8 cellular contexts compared by ENCODE assay signal in the genomic region with DNA sequence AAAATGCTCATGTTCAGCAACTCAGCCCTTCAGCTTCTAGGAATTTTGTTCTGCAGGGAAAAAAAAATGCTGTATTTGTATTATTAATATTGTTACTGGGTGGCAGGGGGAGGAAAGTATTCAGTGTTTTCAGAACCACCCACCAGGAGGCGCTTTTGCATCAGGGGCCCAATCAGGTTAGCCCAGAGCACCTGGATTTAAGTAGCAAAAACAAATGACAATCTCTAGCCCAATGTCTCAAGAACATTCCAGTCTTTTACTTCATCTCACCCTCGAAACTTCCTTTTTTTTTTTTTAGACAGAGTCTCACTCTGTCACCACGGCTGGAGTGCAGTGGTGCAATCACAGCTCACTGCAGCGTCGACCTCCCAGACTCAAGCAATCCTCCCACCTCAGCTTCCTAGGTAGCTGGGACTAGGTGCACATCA. TPM values are rescaled to one million over a fixed set of nuclear protein-coding genes. Genes with fewer than 3 reads are reported as not detected.
DNase-seq lines count a peak whose midpoint lies in the region; ATAC-seq and TF ChIP-seq lines count a peak whose summit lies in the region.

No MANE protein-coding gene starts in this region.

- peak; percentile 76 for TF ChIP-seq CTCF in GM12875 (IDR thresholded peaks at IDR 0.05; ENCODE audit: borderline replicate concordance, insufficient read depth, low read depth, low read length)
- peak; percentile 88 for TF ChIP-seq CTCF in neural progenitor cell (IDR thresholded peaks at IDR 0.05)

- peaks cover 36% of the 10 kb centered on the region for H3K4me1 ChIP-seq in neural progenitor cell

- no peak overlapping the region for H3K9ac ChIP-seq in neural progenitor cell

- peak overlapping the region; percentile 21 for H3K27ac Mint-ChIP-seq in activated CD4-positive, alpha-beta T cell treated with anti-CD3 and anti-CD28 coated beads, Interleukin-2, amount 10 ng/mL, durations not matched to agents 24 days and 14 days
- peak overlapping the region; percentile 81 for H3K27ac Mint-ChIP-seq in neural progenitor cell

- H3K36me3 ChIP-seq in neural progenitor cell: no peaks in the 10 kb centered on the region

- H3F3A ChIP-seq in neural progenitor cell (ENCODE audit: low read depth): peaks cover 16% of the 10 kb centered on the region

- ATAC-seq in GM19351 (IDR thresholded peaks at IDR 0.05; ENCODE audit: unreplicated experiment): no peak

- no peaks in the 10 kb centered on the region for H3K36me3 Mint-ChIP-seq in activated CD4-positive, alpha-beta T cell treated with anti-CD3 and anti-CD28 coated beads, Interleukin-2, amount 10 ng/mL, durations not matched to agents 24 days and 14 days (ENCODE audit: low read depth)
- no peaks in the 10 kb centered on the region for H3K36me3 Mint-ChIP-seq in neural progenitor cell

- H3K27ac ChIP-seq in neural progenitor cell: no peak overlapping the region

- H3K27me3 Mint-ChIP-seq in activated CD4-positive, alpha-beta T cell treated with anti-CD3 and anti-CD28 coated beads, Interleukin-2, amount 10 ng/mL, durations not matched to agents 24 days and 14 days: no peaks in the 10 kb centered on the region
- peaks cover 6% of the 10 kb centered on the region for H3K27me3 Mint-ChIP-seq in neural progenitor cell (ENCODE audit: insufficient read depth, low read depth)

- no peaks in the 10 kb centered on the region for H4K20me1 ChIP-seq in neural progenitor cell (ENCODE audit: low read depth)

- no peaks in the 10 kb centered on the region for H3K79me2 ChIP-seq in neural progenitor cell (ENCODE audit: low read depth)

- no peak overlapping the region for H2AFZ ChIP-seq in neural progenitor cell (replicated peaks)

- H3K4me3 ChIP-seq in GM12875 (ENCODE audit: low read depth, low read length) (no peak overlapping the region), neural progenitor cell (no peak overlapping the region)

- peaks cover 12% of the 10 kb centered on the region for H3K4me1 Mint-ChIP-seq in activated CD4-positive, alpha-beta T cell treated with anti-CD3 and anti-CD28 coated beads, Interleukin-2, amount 10 ng/mL, durations not matched to agents 24 days and 14 days
- H3K4me1 Mint-ChIP-seq in neural progenitor cell: peaks cover 20% of the 10 kb centered on the region

- DNase-seq in A172 (ENCODE audit: low spot score) (peak; percentile 72), NCI-H226 (peak; percentile 29), neural progenitor cell (ENCODE audit: low spot score) (peak; percentile 67), anterior cingulate cortex (lab: John Stamatoyannopoulos, UW) (no peak)
- DNase-seq in activated CD4-positive, alpha-beta T cell treated with anti-CD3 and anti-CD28 coated beads, Interleukin-2, amount 10 ng/mL, durations not matched to agents 24 days and 14 days: peak; percentile 91
- peak; percentile 61 for DNase-seq in effector CD4-positive, alpha-beta T cell

- H3K9me3 Mint-ChIP-seq in activated CD4-positive, alpha-beta T cell treated with anti-CD3 and anti-CD28 coated beads, Interleukin-2, amount 10 ng/mL, durations not matched to agents 24 days and 14 days: no peaks in the 10 kb centered on the region
- H3K9me3 Mint-ChIP-seq in neural progenitor cell: no peaks in the 10 kb centered on the region

- H3K4me3 Mint-ChIP-seq in activated CD4-positive, alpha-beta T cell treated with anti-CD3 and anti-CD28 coated beads, Interleukin-2, amount 10 ng/mL, durations not matched to agents 24 days and 14 days: no peak overlapping the region
- H3K4me3 Mint-ChIP-seq in neural progenitor cell: no peak overlapping the region

- intact Hi-C loops in activated CD4-positive, alpha-beta T cell treated with anti-CD3 and anti-CD28 coated beads, Interleukin-2, amount 10 ng/mL, durations not matched to agents 24 days and 14 days (cut with micrococcal nuclease): loop anchor here (1.0 to 5.0 kb wide), 2 partner anchors 88 to 104 kb away; partner anchors contain the start of gene DNMT3B

- H3K9me3 ChIP-seq in neural progenitor cell (ENCODE audit: low read depth): no peaks in the 10 kb centered on the region

- no peak overlapping the region for H3K4me2 ChIP-seq in neural progenitor cell

- H3K27me3 ChIP-seq in neural progenitor cell: no peaks in the 10 kb centered on the region

RNA-seq across cellular contexts. Expression of gene C20orf203, which starts 0.6 kb away (rescaled TPM):
- not detected in 2 replicates for total RNA-seq in A172 (2014; rRNA removed; shearing (Covaris generic))
- 0.07 and 0.12 TPM in 2 replicates for total RNA-seq in activated CD4-positive, alpha-beta T cell treated with anti-CD3 and anti-CD28 coated beads, Interleukin-2, amount 10 ng/mL, durations not matched to agents 24 days and 14 days
- 0.12 and 0.32 TPM in 2 replicates for total RNA-seq in neural progenitor cell (ENCODE audit: low replicate concordance)

Comparison
In these comparisons a context has a peak if more than half of its experiments do, and no peak if none do; other contexts are left out.
1. DNase-seq: peak in A172 (single experiment), NCI-H226 (single experiment), activated CD4-positive, alpha-beta T cell treated with anti-CD3 and anti-CD28 coated beads, Interleukin-2, amount 10 ng/mL, durations not matched to agents 24 days and 14 days (single experiment), effector CD4-positive, alpha-beta T cell (single experiment) and neural progenitor cell (single experiment); none in anterior cingulate cortex (0 of 58).